Comparison of ENCODE assay signal across 1 cellular context in genomic region chr17:43906951-43907424, GRCh38.
A peak's percentile ranks its signal among the peaks of the same experiment; 100 is the strongest.
TF ChIP-seq lines count a peak whose summit lies in the region.

No MANE protein-coding gene starts in this region.

TF ChIP-seq in H1, 55 proteins besides CTCF, POLR2A, EP300 and RAD21:
- peak; percentile 58 for TF ChIP-seq SAP30 (IDR thresholded peaks at IDR 0.05; ENCODE audit: insufficient read depth, insufficient replicate concordance, low read length)
- 0 out of 2 replicates have a peak, but pooled peaks have one; percentile 19 for TF ChIP-seq PHF8 (conservative IDR thresholded peaks at IDR 0.05; ENCODE audit: low read depth, low read length)
- no peak for TF ChIP-seq EGR1 (IDR thresholded peaks at IDR 0.05; ENCODE audit: borderline replicate concordance, low read depth, low read length)
- TF ChIP-seq SRF (IDR thresholded peaks at IDR 0.05; ENCODE audit: low read depth, low read length) = no peak
- TF ChIP-seq NRF1 (IDR thresholded peaks at IDR 0.05; ENCODE audit: low read depth, low read length) = no peak
- TF ChIP-seq CEBPB (IDR thresholded peaks at IDR 0.05; ENCODE audit: low read depth, low read length) = peak; percentile 58; the same call in 1 of the 2 replicates
- no peak for TF ChIP-seq RXRA (IDR thresholded peaks at IDR 0.05; ENCODE audit: insufficient read depth, low read depth, low read length)
